In the genomic region with DNA sequence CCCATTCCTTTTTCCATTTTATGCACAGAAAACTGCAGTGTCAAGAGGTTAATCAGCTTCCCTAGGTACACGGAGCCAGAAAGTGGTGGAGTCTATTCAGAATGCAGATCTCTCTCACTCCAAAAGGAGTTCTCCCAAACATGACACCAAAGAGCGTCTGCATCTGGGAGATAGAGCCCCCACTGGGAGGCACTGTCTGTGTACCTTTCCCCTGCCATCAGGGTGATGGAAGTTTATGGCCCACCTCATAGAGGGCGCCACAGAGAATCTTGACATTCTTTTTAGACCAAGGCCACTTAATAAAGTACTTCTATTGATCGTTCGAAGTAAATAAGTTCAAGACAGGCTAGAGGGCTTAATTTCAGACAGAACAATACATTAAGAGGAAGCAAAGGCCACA, we compare ENCODE assay signal across 16 cellular contexts.
DNase-seq lines count a peak whose midpoint lies in the region; ATAC-seq, FAIRE-seq and TF ChIP-seq lines count a peak whose summit lies in the region.
"Had no signal": no experiment of that assay in that cellular context is flagged by ENCODE, and none has a peak within 500 bp of the region (broad histone marks: within the 10 kb centered on the region; RNA-seq: fewer than 3 reads in every experiment).

No MANE protein-coding gene starts in this region.

- TF ChIP-seq CTCF in activated CD8-positive, alpha-beta T cell treated with anti-CD3 and anti-CD28 coated beads for 36 hours (IDR thresholded peaks at IDR 0.05), result no peak
- TF ChIP-seq CTCF in NB4 (IDR thresholded peaks at IDR 0.05; ENCODE audit: low read depth, low read length) (peak; percentile 36), K562 (IDR thresholded peaks at IDR 0.05 in 2 of 3, conservative IDR thresholded peaks at IDR 0.05 in 1 of 3; ENCODE audit: insufficient read depth in 2 of 3, low read depth in 1 of 3, low read length in 3 of 3) (peak; percentile 62 to 98 (median 78))

- H3K36me3 ChIP-seq in K562 (ENCODE audit: control insufficient read depth, insufficient read depth, low read length) (no peaks in the 10 kb centered on the region), mesenchymal stem cell (ENCODE audit: control insufficient read depth in 1 of 2, insufficient read depth in 2 of 2, low read depth in 1 of 2, low read length in 2 of 2) (no peaks in the 10 kb centered on the region)
- H3K36me3 ChIP-seq: breast epithelium, sigmoid colon had no signal

- H4K91ac ChIP-seq in mesenchymal stem cell (ENCODE audit: low read length), result no peak overlapping the region

- no peaks in the 10 kb centered on the region for H4K20me1 ChIP-seq in K562 (replicated peaks; ENCODE audit: control insufficient read depth, insufficient read depth, low read length)

- intact Hi-C loops in activated CD8-positive, alpha-beta T cell treated with anti-CD3 and anti-CD28 coated beads for 36 hours (cut with micrococcal nuclease), result no loop called here
- intact Hi-C loops in K562 (cut with micrococcal nuclease), result no loop called here

- H3K9me3 ChIP-seq in K562 (replicated peaks; ENCODE audit: control insufficient read depth, insufficient read depth, low read depth, low read length) (no peaks in the 10 kb centered on the region), mesenchymal stem cell (ENCODE audit: control insufficient read depth, low read length) (peaks cover 5% of the 10 kb centered on the region)
- H3K9me3 ChIP-seq: breast epithelium had no signal

- H4K8ac ChIP-seq in mesenchymal stem cell (ENCODE audit: low read length), result no peak overlapping the region

- no peaks in the 10 kb centered on the region for H3K9me3 Mint-ChIP-seq in activated CD8-positive, alpha-beta T cell treated with anti-CD3 and anti-CD28 coated beads for 36 hours
- H3K9me3 Mint-ChIP-seq in activated CD8-positive, alpha-beta T cell treated with anti-CD3 and anti-CD28 coated beads, Interleukin-2, amount 10 ng/mL, durations not matched to agents 7 days and 5 days (ENCODE audit: insufficient read depth), result no peaks in the 10 kb centered on the region

- no peak overlapping the region for H3K27ac Mint-ChIP-seq in activated CD8-positive, alpha-beta T cell treated with anti-CD3 and anti-CD28 coated beads for 36 hours
- H3K27ac Mint-ChIP-seq in activated CD8-positive, alpha-beta T cell treated with anti-CD3 and anti-CD28 coated beads, Interleukin-2, amount 10 ng/mL, durations not matched to agents 7 days and 5 days, result no peak overlapping the region
- H3K27ac Mint-ChIP-seq: activated naive CD4-positive, alpha-beta T cell treated with anti-CD3 and anti-CD28 coated beads, Interleukin-2, amount 50 U/mL, for 72 hours; memory B cell; stimulated activated memory B cell treated with anti-CD40 and anti-IgM and Interleukin-4, amounts not matched to agents 10 μg/mL and 1 μg/mL and 100 μg/mL, for 72 hours had no signal

- no TSS peak for BruUV-seq in K562 (replicated peaks; lab: Mats Ljungman, UMichigan)

- TF ChIP-seq RAD21 in K562 (CRISPR knock-in tag; conservative IDR thresholded peaks at IDR 0.05 in 1 of 2, IDR thresholded peaks at IDR 0.05 in 1 of 2), result peak in 1 of 2 experiments; percentile 48; a peak in 2 of 4 replicates

- no peaks in the 10 kb centered on the region for H3K4me1 ChIP-seq in K562 (replicated peaks in 1 of 2; ENCODE audit: control insufficient read depth in 2 of 2, insufficient read depth in 2 of 2, low read length in 2 of 2)
- peaks cover 8% of the 10 kb centered on the region for H3K4me1 ChIP-seq in mesenchymal stem cell (ENCODE audit: control insufficient read depth, insufficient read depth, low read depth, low read length)
- H3K4me1 ChIP-seq: breast epithelium, sigmoid colon had no signal

- TF ChIP-seq POLR2A in NB4 (IDR thresholded peaks at IDR 0.05; ENCODE audit: extremely low read depth, insufficient read length) (no peak), K562 (conservative IDR thresholded peaks at IDR 0.05) (no peak)

- DNase-seq in activated CD8-positive, alpha-beta T cell treated with anti-CD3 and anti-CD28 coated beads for 36 hours, result peak; percentile 18
- no peak for DNase-seq in activated CD8-positive, alpha-beta T cell treated with anti-CD3 and anti-CD28 coated beads, Interleukin-2, amount 10 ng/mL, durations not matched to agents 7 days and 5 days
- DNase-seq in NB4 (ENCODE audit: low read depth) (peak; percentile 21), K562 (ENCODE audit: extremely low read depth in 1 of 4, low spot score in 3 of 4) (peak; percentile 17 to 31 (median 24)), DMS153 treated with DMSO at 0.1 percent for 48 hours (lab: John Stamatoyannopoulos, UW; ENCODE audit: unreplicated experiment) (no peak), mesenchymal stem cell (no peak), NCI-H2227 treated with DMSO at 0.1 percent for 48 hours (lab: John Stamatoyannopoulos, UW) (no peak)
- DNase-seq: NCI-H2171 treated with DMSO at 0.1 percent for 48 hours, sigmoid colon had no signal

- H2BK12ac ChIP-seq in mesenchymal stem cell (ENCODE audit: low read length in 2 of 2), result no peak overlapping the region

- TF ChIP-seq EP300 in K562 (IDR thresholded peaks at IDR 0.05; ENCODE audit: low read length), result no peak

- H3K27ac ChIP-seq in K562 (ENCODE audit: extremely low read depth, low read depth, low read length) (no peak overlapping the region), mesenchymal stem cell (ENCODE audit: low read length, poor library complexity, severe bottlenecking) (no peak overlapping the region)
- H3K27ac ChIP-seq: breast epithelium, sigmoid colon had no signal

- in situ Hi-C loops in K562 (cut with MboI), result no loop called here

- H3K79me1 ChIP-seq in mesenchymal stem cell (replicated peaks; ENCODE audit: low read length, poor library complexity, severe bottlenecking), result no peaks in the 10 kb centered on the region

- H2AFZ ChIP-seq in K562 (ENCODE audit: low read depth, low read length) (no peak overlapping the region), mesenchymal stem cell (ENCODE audit: low read depth, low read length) (no peak overlapping the region)

- no peak overlapping the region for H3K4me2 ChIP-seq in K562 (ENCODE audit: insufficient read depth, low read length)
- no peak overlapping the region for H3K4me2 ChIP-seq in mesenchymal stem cell (ENCODE audit: low read length, poor library complexity, severe bottlenecking)

- no peak for ATAC-seq in activated CD8-positive, alpha-beta T cell treated with anti-CD3 and anti-CD28 coated beads for 36 hours
- no peak for ATAC-seq in activated CD8-positive, alpha-beta T cell treated with anti-CD3 and anti-CD28 coated beads, Interleukin-2, amount 10 ng/mL, durations not matched to agents 7 days and 5 days
- ATAC-seq in K562 (peak; percentile 81), GM18861 (IDR thresholded peaks at IDR 0.05; ENCODE audit: unreplicated experiment) (no peak)
- ATAC-seq: activated CD4-positive, CD25-positive, alpha-beta regulatory T cell treated with anti-CD3 and anti-CD28 coated beads, Interleukin-2, amount 50 U/mL, for 24 hours; activated naive CD4-positive, alpha-beta T cell treated with anti-CD3 and anti-CD28 coated beads, Interleukin-2, amount 50 U/mL, for 72 hours; Panc1; stimulated activated memory B cell treated with anti-CD40 and anti-IgM and Interleukin-4, amounts not matched to agents 10 μg/mL and 1 μg/mL and 100 μg/mL, for 72 hours had no signal

- H3K9ac ChIP-seq in K562 (ENCODE audit: insufficient read depth in 1 of 2, low read depth in 2 of 2, low read length in 2 of 2), result no peak overlapping the region
- no peak overlapping the region for H3K9ac ChIP-seq in mesenchymal stem cell (ENCODE audit: low read length)

- WGBS in K562 (ENCODE audit: insufficient coverage, low coverage, missing lambda C conversion rate), result 0% methylated on average over 5 of the region's 5 CpGs
- 82% methylated on average over 4 of the region's 5 CpGs for WGBS in mesenchymal stem cell

- H2AK5ac ChIP-seq in mesenchymal stem cell (ENCODE audit: low read length, severe bottlenecking), result no peak overlapping the region

- peaks cover 3% of the 10 kb centered on the region for H3K27me3 Mint-ChIP-seq in activated CD8-positive, alpha-beta T cell treated with anti-CD3 and anti-CD28 coated beads for 36 hours
- H3K27me3 Mint-ChIP-seq in activated CD8-positive, alpha-beta T cell treated with anti-CD3 and anti-CD28 coated beads, Interleukin-2, amount 10 ng/mL, durations not matched to agents 7 days and 5 days (ENCODE audit: low read depth), result no peaks in the 10 kb centered on the region
- H3K27me3 Mint-ChIP-seq: memory B cell; stimulated activated memory B cell treated with anti-CD40 and anti-IgM and Interleukin-4, amounts not matched to agents 10 μg/mL and 1 μg/mL and 100 μg/mL, for 72 hours had no signal

- H2BK5ac ChIP-seq in mesenchymal stem cell (ENCODE audit: low read depth, low read length, poor library complexity, severe bottlenecking), result no peak overlapping the region

- no peaks in the 10 kb centered on the region for H3K9me1 ChIP-seq in K562 (ENCODE audit: control insufficient read depth, insufficient read depth, low read length)

- no peak overlapping the region for H3K4me3 Mint-ChIP-seq in activated CD8-positive, alpha-beta T cell treated with anti-CD3 and anti-CD28 coated beads for 36 hours
- H3K4me3 Mint-ChIP-seq in activated CD8-positive, alpha-beta T cell treated with anti-CD3 and anti-CD28 coated beads, Interleukin-2, amount 10 ng/mL, durations not matched to agents 7 days and 5 days, result no peak overlapping the region
- H3K4me3 Mint-ChIP-seq: memory B cell; stimulated activated memory B cell treated with anti-CD40 and anti-IgM and Interleukin-4, amounts not matched to agents 10 μg/mL and 1 μg/mL and 100 μg/mL, for 72 hours had no signal

- no peaks in the 10 kb centered on the region for H3K27me3 ChIP-seq in K562 (ENCODE audit: control insufficient read depth in 2 of 2, insufficient read depth in 2 of 2, low read length in 2 of 2)
- no peaks in the 10 kb centered on the region for H3K27me3 ChIP-seq in mesenchymal stem cell (ENCODE audit: control insufficient read depth in 1 of 2, insufficient read depth in 1 of 2, low read length in 2 of 2)
- H3K27me3 ChIP-seq: breast epithelium, sigmoid colon had no signal

- no peak overlapping the region for H3K4me3 ChIP-seq in NB4 (ENCODE audit: low read depth, low read length)
- H3K4me3 ChIP-seq in K562, result no peak overlapping the region
- no peak overlapping the region for H3K4me3 ChIP-seq in mesenchymal stem cell (ENCODE audit: insufficient read depth in 1 of 2, low read depth in 1 of 2, low read length in 2 of 2)
- H3K4me3 ChIP-seq: breast epithelium, sigmoid colon had no signal

- CTCF ChIA-PET in activated CD8-positive, alpha-beta T cell treated with anti-CD3 and anti-CD28 coated beads for 36 hours (lab: Charles Lee), result no interaction called here
- CTCF ChIA-PET in activated CD8-positive, alpha-beta T cell treated with anti-CD3 and anti-CD28 coated beads, Interleukin-2, amount 10 ng/mL, durations not matched to agents 7 days and 5 days (lab: Charles Lee), result no interaction called here
- CTCF ChIA-PET in K562 (lab: Yijun Ruan, JAX; ENCODE audit: low intra/inter-chr PET ratio), result interaction anchor here (2.5 kb wide), 1 partner anchor 28 kb away, joined by 10 read pairs; no protein-coding TSS in a partner anchor

- no peak overlapping the region for H3K23ac ChIP-seq in mesenchymal stem cell (ENCODE audit: low read length in 2 of 2)

- H2BK120ac ChIP-seq in mesenchymal stem cell (ENCODE audit: low read depth, low read length), result no peak overlapping the region

- FAIRE-seq in K562 (lab: Jason Lieb, UNC), result no peak

- H3K36me3 Mint-ChIP-seq in activated CD8-positive, alpha-beta T cell treated with anti-CD3 and anti-CD28 coated beads for 36 hours (ENCODE audit: low read depth), result no peaks in the 10 kb centered on the region
- no peaks in the 10 kb centered on the region for H3K36me3 Mint-ChIP-seq in activated CD8-positive, alpha-beta T cell treated with anti-CD3 and anti-CD28 coated beads, Interleukin-2, amount 10 ng/mL, durations not matched to agents 7 days and 5 days (ENCODE audit: low read depth)
- H3K36me3 Mint-ChIP-seq: activated naive CD4-positive, alpha-beta T cell treated with anti-CD3 and anti-CD28 coated beads, Interleukin-2, amount 50 U/mL, for 72 hours; memory B cell; stimulated activated memory B cell treated with anti-CD40 and anti-IgM and Interleukin-4, amounts not matched to agents 10 μg/mL and 1 μg/mL and 100 μg/mL, for 72 hours had no signal

- POLR2A ChIA-PET in activated CD8-positive, alpha-beta T cell treated with anti-CD3 and anti-CD28 coated beads for 36 hours (lab: Charles Lee), result no interaction called here
- POLR2A ChIA-PET in activated CD8-positive, alpha-beta T cell treated with anti-CD3 and anti-CD28 coated beads, Interleukin-2, amount 10 ng/mL, durations not matched to agents 7 days and 5 days (lab: Charles Lee), result no interaction called here
- POLR2A ChIA-PET in K562 (lab: Yijun Ruan, JAX), result no interaction called here

- H3K18ac ChIP-seq in mesenchymal stem cell (ENCODE audit: low read depth in 1 of 2, low read length in 2 of 2), result no peak overlapping the region

- no peak overlapping the region for H3K14ac ChIP-seq in mesenchymal stem cell (ENCODE audit: low read length in 2 of 2)

- H3K4me1 Mint-ChIP-seq in activated CD8-positive, alpha-beta T cell treated with anti-CD3 and anti-CD28 coated beads for 36 hours (ENCODE audit: low read depth), result no peaks in the 10 kb centered on the region
- no peaks in the 10 kb centered on the region for H3K4me1 Mint-ChIP-seq in activated CD8-positive, alpha-beta T cell treated with anti-CD3 and anti-CD28 coated beads, Interleukin-2, amount 10 ng/mL, durations not matched to agents 7 days and 5 days (ENCODE audit: low read depth)
- H3K4me1 Mint-ChIP-seq: memory B cell; stimulated activated memory B cell treated with anti-CD40 and anti-IgM and Interleukin-4, amounts not matched to agents 10 μg/mL and 1 μg/mL and 100 μg/mL, for 72 hours had no signal

- H2BK15ac ChIP-seq in mesenchymal stem cell (ENCODE audit: low read depth, poor library complexity, severe bottlenecking), result no peak overlapping the region

- no peak overlapping the region for H3K4ac ChIP-seq in mesenchymal stem cell (ENCODE audit: low read depth in 1 of 2, low read length in 2 of 2)

- H3K79me2 ChIP-seq in K562 (ENCODE audit: control insufficient read depth, insufficient read depth, low read length), result no peaks in the 10 kb centered on the region

Comparison
In these comparisons a context has a peak if more than half of its experiments do, and no peak if none do; other contexts are left out.
1. DNase-seq: peak in activated CD8-positive, alpha-beta T cell treated with anti-CD3 and anti-CD28 coated beads for 36 hours (single experiment), NB4 (single experiment) and K562 (4 of 4); none in activated CD8-positive, alpha-beta T cell treated with anti-CD3 and anti-CD28 coated beads, Interleukin-2, amount 10 ng/mL, durations not matched to agents 7 days and 5 days (single experiment), DMS153 treated with DMSO at 0.1 percent for 48 hours (single experiment), mesenchymal stem cell (single experiment) and NCI-H2227 treated with DMSO at 0.1 percent for 48 hours (single experiment).